Comparison of ENCODE assay signal across 2 cellular contexts in genomic region chr12:32100888-32101287, GRCh38.
TF ChIP-seq lines count a peak whose summit lies in the region.

No MANE protein-coding gene starts in this region.

TF ChIP-seq in GM23338, 12 proteins besides CTCF, POLR2A, EP300 and RAD21:
- TF ChIP-seq CREB1 (CRISPR knock-in tag; IDR thresholded peaks at IDR 0.05; ENCODE audit: low read depth) (no peak), ZNF114 (CRISPR knock-in tag; IDR thresholded peaks at IDR 0.05) (no peak), EZH2 (IDR thresholded peaks at IDR 0.05; ENCODE audit: low read depth, unreplicated experiment) (no peak), NANOG (IDR thresholded peaks at IDR 0.05; ENCODE audit: borderline replicate concordance) (no peak), POLR2AphosphoS5 (IDR thresholded peaks at IDR 0.05; ENCODE audit: low read depth) (no peak), EZH2phosphoT487 (IDR thresholded peaks at IDR 0.05; ENCODE audit: unreplicated experiment) (no peak), STAT1 (IDR thresholded peaks at IDR 0.05; ENCODE audit: unreplicated experiment) (no peak), ZNF331 (CRISPR knock-in tag; IDR thresholded peaks at IDR 0.05; ENCODE audit: low read depth) (no peak), ETS1 (IDR thresholded peaks at IDR 0.05) (no peak)
- TF ChIP-seq, protein P1, sequence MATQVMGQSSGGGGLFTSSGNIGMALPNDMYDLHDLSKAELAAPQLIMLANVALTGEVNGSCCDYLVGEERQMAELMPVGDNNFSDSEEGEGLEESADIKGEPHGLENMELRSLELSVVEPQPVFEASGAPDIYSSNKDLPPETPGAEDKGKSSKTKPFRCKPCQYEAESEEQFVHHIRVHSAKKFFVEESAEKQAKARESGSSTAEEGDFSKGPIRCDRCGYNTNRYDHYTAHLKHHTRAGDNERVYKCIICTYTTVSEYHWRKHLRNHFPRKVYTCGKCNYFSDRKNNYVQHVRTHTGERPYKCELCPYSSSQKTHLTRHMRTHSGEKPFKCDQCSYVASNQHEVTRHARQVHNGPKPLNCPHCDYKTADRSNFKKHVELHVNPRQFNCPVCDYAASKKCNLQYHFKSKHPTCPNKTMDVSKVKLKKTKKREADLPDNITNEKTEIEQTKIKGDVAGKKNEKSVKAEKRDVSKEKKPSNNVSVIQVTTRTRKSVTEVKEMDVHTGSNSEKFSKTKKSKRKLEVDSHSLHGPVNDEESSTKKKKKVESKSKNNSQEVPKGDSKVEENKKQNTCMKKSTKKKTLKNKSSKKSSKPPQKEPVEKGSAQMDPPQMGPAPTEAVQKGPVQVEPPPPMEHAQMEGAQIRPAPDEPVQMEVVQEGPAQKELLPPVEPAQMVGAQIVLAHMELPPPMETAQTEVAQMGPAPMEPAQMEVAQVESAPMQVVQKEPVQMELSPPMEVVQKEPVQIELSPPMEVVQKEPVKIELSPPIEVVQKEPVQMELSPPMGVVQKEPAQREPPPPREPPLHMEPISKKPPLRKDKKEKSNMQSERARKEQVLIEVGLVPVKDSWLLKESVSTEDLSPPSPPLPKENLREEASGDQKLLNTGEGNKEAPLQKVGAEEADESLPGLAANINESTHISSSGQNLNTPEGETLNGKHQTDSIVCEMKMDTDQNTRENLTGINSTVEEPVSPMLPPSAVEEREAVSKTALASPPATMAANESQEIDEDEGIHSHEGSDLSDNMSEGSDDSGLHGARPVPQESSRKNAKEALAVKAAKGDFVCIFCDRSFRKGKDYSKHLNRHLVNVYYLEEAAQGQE (IDR thresholded peaks at IDR 0.05; ENCODE audit: unreplicated experiment): no peak

TF ChIP-seq in IMR-90, 13 proteins besides CTCF, POLR2A, EP300 and RAD21:
- TF ChIP-seq RFX5 (IDR thresholded peaks at IDR 0.05; ENCODE audit: low read depth, low read length) (no peak), BHLHE40 (IDR thresholded peaks at IDR 0.05; ENCODE audit: low read depth, low read length) (no peak), CEBPB (IDR thresholded peaks at IDR 0.05; ENCODE audit: low read depth, low read length) (no peak), FOS (IDR thresholded peaks at IDR 0.05; ENCODE audit: low read depth, low read length) (no peak), MAZ (IDR thresholded peaks at IDR 0.05; ENCODE audit: borderline replicate concordance, low read depth, low read length) (no peak), MAFK (IDR thresholded peaks at IDR 0.05; ENCODE audit: low read depth, low read length) (no peak), SMC3 (IDR thresholded peaks at IDR 0.05; ENCODE audit: low read depth, low read length) (no peak), USF2 (IDR thresholded peaks at IDR 0.05; ENCODE audit: low read depth, low read length) (no peak), MXI1 (IDR thresholded peaks at IDR 0.05; ENCODE audit: borderline replicate concordance, low read depth, low read length) (no peak), NFE2L2 (IDR thresholded peaks at IDR 0.05; ENCODE audit: low read depth, low read length) (no peak), ELK1 (IDR thresholded peaks at IDR 0.05; ENCODE audit: borderline replicate concordance, low read depth, low read length) (no peak), CHD1 (IDR thresholded peaks at IDR 0.05; ENCODE audit: low read depth, low read length) (no peak), RCOR1 (IDR thresholded peaks at IDR 0.05; ENCODE audit: insufficient replicate concordance, low read length) (no peak)
